ENCODE assay signal across 17 cellular contexts in the genomic region with DNA sequence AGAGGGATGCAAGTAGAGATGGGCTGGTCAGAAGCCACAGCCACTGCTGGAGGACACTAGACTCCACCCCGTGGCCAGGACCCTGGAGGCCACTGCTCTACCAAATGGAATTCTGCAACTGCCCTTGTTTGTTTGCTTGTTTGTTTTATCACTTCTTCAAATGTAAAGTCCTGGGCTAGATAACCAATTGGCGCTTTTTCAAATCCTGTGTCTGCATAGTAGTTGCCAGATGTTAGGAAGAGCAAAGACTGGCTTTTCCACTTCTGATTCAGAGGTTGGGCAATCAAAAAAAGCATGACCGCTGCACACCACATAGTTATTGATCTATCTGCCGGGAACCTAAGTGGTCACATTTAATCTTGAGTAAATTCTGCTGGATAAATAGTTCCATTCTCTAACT.
"Had no signal": no experiment of that assay in that cellular context is flagged by ENCODE, and none has a peak within 500 bp of the region (broad histone marks: within the 10 kb centered on the region; RNA-seq: fewer than 3 reads in every experiment).

No MANE protein-coding gene starts in this region.

- H3K4me1 ChIP-seq: left lung, right atrium auricular region had no signal

- H3K27ac ChIP-seq: epithelial cell of prostate, left lung, right atrium auricular region had no signal

- DNase-seq: activated CD4-positive, alpha-beta T cell treated with anti-CD3 and anti-CD28 coated beads, Interleukin-2, amount 10 ng/mL, durations not matched to agents 7 days and 5 days; activated CD8-positive, alpha-beta memory T cell treated with anti-CD3 and anti-CD28 coated beads for 24 hours; activated naive CD8-positive, alpha-beta T cell treated with anti-CD3 and anti-CD28 coated beads for 36 hours; cerebellar nuclear complex; dermis blood vessel endothelial cell; effector memory CD8-positive, alpha-beta T cell; hippocampal formation; left lung; nephron progenitor cell; occipital lobe had no signal

- H3K4me1 Mint-ChIP-seq: activated CD4-positive, alpha-beta T cell treated with anti-CD3 and anti-CD28 coated beads, Interleukin-2, amount 10 ng/mL, durations not matched to agents 7 days and 5 days; activated naive CD8-positive, alpha-beta T cell treated with anti-CD3 and anti-CD28 coated beads for 36 hours; nephron progenitor cell had no signal

- H3K36me3 ChIP-seq: left lung, right atrium auricular region, suprapubic skin had no signal

- H3K36me3 Mint-ChIP-seq: activated naive CD8-positive, alpha-beta T cell treated with anti-CD3 and anti-CD28 coated beads for 36 hours; type B pancreatic cell had no signal

- H3K27ac Mint-ChIP-seq: activated CD4-positive, alpha-beta T cell treated with anti-CD3 and anti-CD28 coated beads, Interleukin-2, amount 10 ng/mL, durations not matched to agents 7 days and 5 days; activated naive CD8-positive, alpha-beta T cell treated with anti-CD3 and anti-CD28 coated beads for 36 hours; activated T-helper 1 cell treated with anti-CD3 and anti-CD28 coated beads, Interleukin-12 subunit alpha, Interleukin-12 subunit beta, Interleukin-2, Interleukin-4 antibody, amounts not matched to agents 30 ng/mL and 10 ng/mL and 1 ng/mL, durations not matched to agents 14 hours and 24 hours and 36 hours; effector memory CD8-positive, alpha-beta T cell; nephron progenitor cell; progenitor cell of endocrine pancreas; stimulated activated naive CD8-positive, alpha-beta T cell treated with anti-CD3 and anti-CD28 coated beads, Interleukin-15, Interleukin-2, amounts not matched to agents 100 ng/mL and 50 ng/mL, for 24 hours; type B pancreatic cell had no signal

- H3K9me3 Mint-ChIP-seq: activated CD4-positive, alpha-beta T cell treated with anti-CD3 and anti-CD28 coated beads, Interleukin-2, amount 10 ng/mL, durations not matched to agents 7 days and 5 days; activated naive CD8-positive, alpha-beta T cell treated with anti-CD3 and anti-CD28 coated beads for 36 hours; activated T-helper 1 cell treated with anti-CD3 and anti-CD28 coated beads, Interleukin-12 subunit alpha, Interleukin-12 subunit beta, Interleukin-2, Interleukin-4 antibody, amounts not matched to agents 30 ng/mL and 10 ng/mL and 1 ng/mL, durations not matched to agents 14 hours and 24 hours and 36 hours; effector memory CD8-positive, alpha-beta T cell; stimulated activated naive CD8-positive, alpha-beta T cell treated with anti-CD3 and anti-CD28 coated beads, Interleukin-15, Interleukin-2, amounts not matched to agents 100 ng/mL and 50 ng/mL, for 24 hours; type B pancreatic cell had no signal

- H3K27me3 ChIP-seq: left lung, right atrium auricular region, suprapubic skin had no signal

- H3K9me3 ChIP-seq: left lung, right atrium auricular region, suprapubic skin had no signal

- H3K4me3 Mint-ChIP-seq: activated CD4-positive, alpha-beta T cell treated with anti-CD3 and anti-CD28 coated beads, Interleukin-2, amount 10 ng/mL, durations not matched to agents 7 days and 5 days; activated naive CD8-positive, alpha-beta T cell treated with anti-CD3 and anti-CD28 coated beads for 36 hours; activated T-helper 1 cell treated with anti-CD3 and anti-CD28 coated beads, Interleukin-12 subunit alpha, Interleukin-12 subunit beta, Interleukin-2, Interleukin-4 antibody, amounts not matched to agents 30 ng/mL and 10 ng/mL and 1 ng/mL, durations not matched to agents 14 hours and 24 hours and 36 hours; effector memory CD8-positive, alpha-beta T cell; nephron progenitor cell; stimulated activated naive CD8-positive, alpha-beta T cell treated with anti-CD3 and anti-CD28 coated beads, Interleukin-15, Interleukin-2, amounts not matched to agents 100 ng/mL and 50 ng/mL, for 24 hours; type B pancreatic cell had no signal

- H3K4me3 ChIP-seq: left lung, right atrium auricular region, suprapubic skin had no signal
